10 cellular contexts compared by ENCODE assay signal in the genomic region with DNA sequence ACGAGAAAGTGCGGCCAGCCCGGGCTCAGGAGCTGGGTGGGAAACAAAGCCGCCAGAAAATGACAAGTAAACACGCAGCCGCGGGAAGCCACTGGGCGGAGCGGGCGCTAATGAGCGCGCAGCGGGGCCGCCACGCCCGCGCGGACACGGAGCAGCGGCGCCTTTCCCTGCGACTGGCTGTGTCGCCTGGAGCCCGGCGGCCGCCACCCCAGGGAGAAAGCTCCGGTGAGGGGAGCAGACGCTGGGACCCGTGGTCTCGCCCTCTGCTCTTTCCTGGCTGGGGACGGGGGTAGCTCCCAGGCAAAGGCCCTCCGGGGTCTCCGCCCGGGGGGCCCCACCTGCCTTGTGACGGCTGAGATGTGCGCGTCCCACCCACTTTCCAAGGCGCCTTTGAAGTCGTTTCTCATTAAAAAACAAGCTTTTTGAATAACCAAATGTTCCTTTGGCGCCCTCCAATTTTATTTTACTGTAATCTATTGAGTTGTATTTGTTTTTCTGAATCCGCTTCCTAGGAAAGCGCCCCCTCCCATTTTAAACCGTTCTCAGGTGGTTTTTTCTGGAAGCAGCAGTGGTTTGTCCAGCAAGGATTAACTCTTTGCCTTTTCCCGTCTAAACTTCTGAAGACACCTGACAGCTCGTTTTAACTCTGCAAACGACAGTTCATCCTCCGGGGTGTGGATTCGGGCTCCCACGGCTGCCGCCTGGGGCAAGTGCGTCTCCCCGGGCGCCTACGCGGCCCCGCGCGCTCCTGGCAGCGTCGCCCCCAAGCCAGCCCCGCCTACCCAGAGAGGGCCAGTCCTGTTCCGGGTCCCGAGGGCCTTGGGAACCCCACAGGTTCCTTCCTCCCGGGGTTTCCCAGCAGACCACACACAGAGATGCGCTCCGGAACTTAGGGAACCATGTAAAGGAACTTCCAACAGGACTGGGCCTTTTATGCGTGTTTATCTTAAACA. TPM values are rescaled to one million over a fixed set of nuclear protein-coding genes. Genes with fewer than 3 reads are reported as not detected.
DNase-seq lines count a peak whose midpoint lies in the region; ATAC-seq and TF ChIP-seq lines count a peak whose summit lies in the region.
"Had no signal": no experiment of that assay in that cellular context is flagged by ENCODE, and none has a peak within 500 bp of the region (broad histone marks: within the 10 kb centered on the region; RNA-seq: fewer than 3 reads in every experiment).

No MANE protein-coding gene starts in this region.

- peak; percentile 22 for DNase-seq in NCI-H748 treated with DMSO at 0.1 percent for 48 hours (lab: John Stamatoyannopoulos, UW)
- DNase-seq in colonic mucosa = no peak
- DNase-seq in upper lobe of right lung = peak; percentile 86
- no peak for DNase-seq in caudate nucleus (lab: John Stamatoyannopoulos, UW)

- H3K27ac ChIP-seq in colonic mucosa = no peak overlapping the region
- H3K27ac ChIP-seq in muscle layer of duodenum (ENCODE audit: low read length) = no peak overlapping the region
- H3K27ac ChIP-seq in upper lobe of right lung = peak overlapping the region; percentile 53
- no peak overlapping the region for H3K27ac ChIP-seq in caudate nucleus (ENCODE audit: low read depth, low read length)
- H3K27ac ChIP-seq: KMS-11 had no signal

- intact Hi-C loops in colonic mucosa (cut with DNase I) = no loop called here
- intact Hi-C loops in upper lobe of right lung (cut with DNase I) = no loop called here

- peak overlapping the region in 1 of 2 donors; percentile 12 for H3K9ac ChIP-seq in colonic mucosa (ENCODE audit: low read depth in 2 of 2, low read length in 2 of 2)
- H3K9ac ChIP-seq: KMS-11 had no signal

- H3K36me3 ChIP-seq in colonic mucosa (no peaks in the 10 kb centered on the region), muscle layer of duodenum (ENCODE audit: control insufficient read depth in 1 of 2, insufficient read depth in 2 of 2, low read length in 2 of 2) (no peaks in the 10 kb centered on the region), upper lobe of right lung (no peaks in the 10 kb centered on the region)

- H3K4me1 ChIP-seq in colonic mucosa = no peaks in the 10 kb centered on the region
- peaks cover 0 to 12% of the 10 kb centered on the region in 2 donors for H3K4me1 ChIP-seq in muscle layer of duodenum (ENCODE audit: control insufficient read depth in 1 of 2, insufficient read depth in 2 of 2, low read length in 2 of 2)
- H3K4me1 ChIP-seq in upper lobe of right lung = peaks cover 20% of the 10 kb centered on the region

- H3K4me3 ChIP-seq in colonic mucosa (peak overlapping the region; percentile 30), muscle layer of duodenum (ENCODE audit: low read depth in 1 of 2, low read length in 2 of 2) (peak overlapping the region; percentile 42 to 66), upper lobe of right lung (peak overlapping the region; percentile 44)

- TF ChIP-seq CTCF in colonic mucosa (IDR thresholded peaks at IDR 0.05) (no peak), upper lobe of right lung (IDR thresholded peaks at IDR 0.05) (no peak)

- H3K9me3 ChIP-seq in colonic mucosa (no peaks in the 10 kb centered on the region), muscle layer of duodenum (ENCODE audit: control insufficient read depth in 1 of 2, low read length in 2 of 2) (no peaks in the 10 kb centered on the region), upper lobe of right lung (no peaks in the 10 kb centered on the region)

- H3K27me3 ChIP-seq in colonic mucosa = peaks cover 20% of the 10 kb centered on the region
- peaks cover 9% of the 10 kb centered on the region for H3K27me3 ChIP-seq in muscle layer of duodenum (ENCODE audit: low read depth, low read length)
- H3K27me3 ChIP-seq in upper lobe of right lung = peaks cover 16% of the 10 kb centered on the region

- ATAC-seq in GM19351 (IDR thresholded peaks at IDR 0.05; ENCODE audit: unreplicated experiment) (peak; percentile 69), upper lobe of right lung (peak; percentile 91), HG03520 (IDR thresholded peaks at IDR 0.05; ENCODE audit: unreplicated experiment) (no peak), HG02588 (IDR thresholded peaks at IDR 0.05; ENCODE audit: unreplicated experiment) (no peak)

RNA-seq across cellular contexts. Expression of gene PRR18, which starts 54.6 kb away (rescaled TPM):
- total RNA-seq in colonic mucosa = not detected
- not detected for total RNA-seq in upper lobe of right lung
- total RNA-seq: epithelial cell of proximal tubule had no signal

Comparison
In these comparisons a context has a peak if more than half of its experiments do, and no peak if none do; other contexts are left out.
1. ATAC-seq: peak in GM19351 (single experiment) and upper lobe of right lung (single experiment); none in HG03520 (single experiment) and HG02588 (single experiment).
2. DNase-seq: peak in NCI-H748 treated with DMSO at 0.1 percent for 48 hours (single experiment) and upper lobe of right lung (single experiment); none in colonic mucosa (single experiment) and caudate nucleus (0 of 61).
3. Peak in every context shown above with its lines, with median percentiles within 50 percentile points of each other: H3K4me3 ChIP-seq.